In genomic region chr22:22899342-22900080, GRCh38 we compare ENCODE assay signal across 8 cellular contexts. TPM values are rescaled to one million over a fixed set of nuclear protein-coding genes. Genes with fewer than 3 reads are reported as not detected.
"Had no signal": no experiment of that assay in that cellular context is flagged by ENCODE, and none has a peak within 500 bp of the region (broad histone marks: within the 10 kb centered on the region; RNA-seq: fewer than 3 reads in every experiment).

No MANE protein-coding gene starts in this region.

RNA-seq across cellular contexts. Expression of gene IGLL5, which starts 11.9 kb away (rescaled TPM):
- total RNA-seq: activated CD8-positive, alpha-beta T cell treated with anti-CD3 and anti-CD28 coated beads for 36 hours; activated T-cell treated with anti-CD3 and anti-CD28 coated beads, Interleukin-2, amount 50 U/mL, for 72 hours; activated T-helper 2 cell treated with anti-CD3 and anti-CD28 coated beads, Interferon-gamma antibody, Interleukin-2, Interleukin-4, amounts not matched to agents 10 μg/mL and 5 μg/mL and 100 μg/mL, durations not matched to agents 14 hours and 24 hours and 36 hours; LHCN-M2; M059J; Right ventricle myocardium inferior; T-helper 1 cell treated with Interleukin-12 subunit alpha and Interleukin-12 subunit beta and Interleukin-4 antibody, amounts not matched to agents 30 ng/mL and 1 ng/mL, for 36 hours had no signal
- polyA plus RNA-seq: SK-N-SH had no signal
